21 cellular contexts compared by ENCODE assay signal in genomic region chr1:90458023-90458422, GRCh38.
DNase-seq lines count a peak whose midpoint lies in the region; ATAC-seq, FAIRE-seq and TF ChIP-seq lines count a peak whose summit lies in the region.
"Had no signal": no experiment of that assay in that cellular context is flagged by ENCODE, and none has a peak within 500 bp of the region (broad histone marks: within the 10 kb centered on the region; RNA-seq: fewer than 3 reads in every experiment).

No MANE protein-coding gene starts in this region.

- no peaks in the 10 kb centered on the region for H3K36me3 ChIP-seq in GM23338 (ENCODE audit: insufficient read depth)
- H3K36me3 ChIP-seq: BE2C had no signal

- peaks cover 4% of the 10 kb centered on the region; the same call in 2 of the 3 replicates for H3K4me1 Mint-ChIP-seq in GM23338
- H3K4me1 Mint-ChIP-seq in glutamatergic neuron (ENCODE audit: low read depth, unreplicated experiment), result peaks cover 15% of the 10 kb centered on the region
- H3K4me1 Mint-ChIP-seq in stimulated activated naive CD8-positive, alpha-beta T cell treated with anti-CD3 and anti-CD28 coated beads, Interleukin-15, amount 100 ng/mL, for 72 hours, result no peaks in the 10 kb centered on the region
- H3K4me1 Mint-ChIP-seq: CD4-positive, CD25-positive, alpha-beta regulatory T cell; CD8-positive, alpha-beta memory T cell had no signal

- H3K79me2 ChIP-seq in GM23338 (replicated peaks; ENCODE audit: insufficient read depth), result no peaks in the 10 kb centered on the region

- no peak overlapping the region for H3K27ac Mint-ChIP-seq in GM23338
- peak overlapping the region; percentile 50 for H3K27ac Mint-ChIP-seq in glutamatergic neuron (ENCODE audit: unreplicated experiment)
- H3K27ac Mint-ChIP-seq in stimulated activated naive CD8-positive, alpha-beta T cell treated with anti-CD3 and anti-CD28 coated beads, Interleukin-15, amount 100 ng/mL, for 72 hours, result no peak overlapping the region
- H3K27ac Mint-ChIP-seq: CD4-positive, CD25-positive, alpha-beta regulatory T cell; CD8-positive, alpha-beta memory T cell had no signal

- TF ChIP-seq CTCF in GM23338 (conservative IDR thresholded peaks at IDR 0.05; ENCODE audit: low read depth in 2 of 2) (no peak), glutamatergic neuron (IDR thresholded peaks at IDR 0.05; ENCODE audit: partially characterized antibody, unreplicated experiment) (no peak), GM13977 (IDR thresholded peaks at IDR 0.05; ENCODE audit: extremely low read depth, insufficient read depth, missing control alignments) (no peak)

- no peak overlapping the region for H3K4me3 ChIP-seq in GM23338

- no peaks in the 10 kb centered on the region for H3K36me3 Mint-ChIP-seq in GM23338 (ENCODE audit: low read depth)
- H3K36me3 Mint-ChIP-seq in glutamatergic neuron (ENCODE audit: unreplicated experiment), result no peaks in the 10 kb centered on the region
- H3K36me3 Mint-ChIP-seq: CD4-positive, CD25-positive, alpha-beta regulatory T cell; CD8-positive, alpha-beta memory T cell had no signal

- DNase-seq in GM23338 (ENCODE audit: low spot score), result no peak
- peak; percentile 18 for DNase-seq in NCI-H1048 (lab: John Stamatoyannopoulos, UW)
- peak; percentile 27 for DNase-seq in glutamatergic neuron
- DNase-seq in GM12891 (ENCODE audit: insufficient read length, low spot score), result no peak
- no peak for DNase-seq in stimulated activated naive CD8-positive, alpha-beta T cell treated with anti-CD3 and anti-CD28 coated beads, Interleukin-15, amount 100 ng/mL, for 72 hours
- DNase-seq in GM13977 (ENCODE audit: low spot score), result no peak
- DNase-seq: ACHN; BE2C; C1 segment of cervical spinal cord; CD4-positive, CD25-positive, alpha-beta regulatory T cell; CD8-positive, alpha-beta memory T cell; COR-L47; DMS 273 treated with DMSO at 0.1 percent for 48 hours; DMS53; DND-41; EL; GOT3; H7 had no signal

- H3F3A ChIP-seq in GM23338 (replicated peaks; ENCODE audit: low read depth), result no peaks in the 10 kb centered on the region

- ATAC-seq in GM23338, result peak; percentile 52
- no peak for ATAC-seq in stimulated activated naive CD8-positive, alpha-beta T cell treated with anti-CD3 and anti-CD28 coated beads, Interleukin-15, amount 100 ng/mL, for 72 hours

- H3K9me3 Mint-ChIP-seq in GM23338 (no peaks in the 10 kb centered on the region), glutamatergic neuron (ENCODE audit: unreplicated experiment) (peaks cover 2% of the 10 kb centered on the region)
- H3K9me3 Mint-ChIP-seq in stimulated activated naive CD8-positive, alpha-beta T cell treated with anti-CD3 and anti-CD28 coated beads, Interleukin-15, amount 100 ng/mL, for 72 hours, result no peaks in the 10 kb centered on the region

- H3K4me3 Mint-ChIP-seq in GM23338, result no peak overlapping the region
- H3K4me3 Mint-ChIP-seq in glutamatergic neuron (ENCODE audit: unreplicated experiment), result peak overlapping the region; percentile 22
- H3K4me3 Mint-ChIP-seq in stimulated activated naive CD8-positive, alpha-beta T cell treated with anti-CD3 and anti-CD28 coated beads, Interleukin-15, amount 100 ng/mL, for 72 hours, result no peak overlapping the region
- H3K4me3 Mint-ChIP-seq: CD4-positive, CD25-positive, alpha-beta regulatory T cell; CD8-positive, alpha-beta memory T cell had no signal

- no peak for FAIRE-seq in GM12891 (lab: Jason Lieb, UNC)
- FAIRE-seq: A204.1, G401.6, GM12892 had no signal

- H2AFZ ChIP-seq in GM23338, result no peak overlapping the region

- in situ Hi-C loops in GM13977 (cut with MboI; ENCODE audit: low pct_unique_long_range_greater_than_20kb, low sequenced_read_pairs, unreplicated experiment), result no loop called here

- no peaks in the 10 kb centered on the region for H3K27me3 Mint-ChIP-seq in GM23338 (ENCODE audit: insufficient read depth, low read depth, poor library complexity)
- H3K27me3 Mint-ChIP-seq in glutamatergic neuron (ENCODE audit: unreplicated experiment), result peaks cover 2% of the 10 kb centered on the region
- no peaks in the 10 kb centered on the region for H3K27me3 Mint-ChIP-seq in stimulated activated naive CD8-positive, alpha-beta T cell treated with anti-CD3 and anti-CD28 coated beads, Interleukin-15, amount 100 ng/mL, for 72 hours
- H3K27me3 Mint-ChIP-seq: CD4-positive, CD25-positive, alpha-beta regulatory T cell had no signal

- TF ChIP-seq POLR2A in GM12891 (IDR thresholded peaks at IDR 0.05; ENCODE audit: low read depth, low read length), result no peak

- no peak overlapping the region for H3K4me2 ChIP-seq in GM23338

- H4K20me1 ChIP-seq in GM23338 (replicated peaks; ENCODE audit: insufficient read depth), result no peaks in the 10 kb centered on the region

- no peaks in the 10 kb centered on the region for H3K27me3 ChIP-seq in GM23338 (ENCODE audit: insufficient read depth)
- H3K27me3 ChIP-seq: BE2C had no signal

- H3K9me2 ChIP-seq in GM23338 (ENCODE audit: insufficient read depth), result no peaks in the 10 kb centered on the region

- no peaks in the 10 kb centered on the region for H3K4me1 ChIP-seq in GM23338 (ENCODE audit: insufficient read depth)
- H3K4me1 ChIP-seq: BE2C had no signal

- no peak overlapping the region for H3K27ac ChIP-seq in GM23338 (ENCODE audit: low read depth)

TF ChIP-seq in GM12891, 5 proteins besides CTCF, POLR2A, EP300 and RAD21:
- TF ChIP-seq POU2F2 (IDR thresholded peaks at IDR 0.05; ENCODE audit: low read depth, low read length), result no peak
- no peak for TF ChIP-seq PAX5 (IDR thresholded peaks at IDR 0.05; ENCODE audit: insufficient read depth, low read length, severe bottlenecking)
- TF ChIP-seq TAF1 (IDR thresholded peaks at IDR 0.05; ENCODE audit: low read depth, low read length), result no peak
- no peak for TF ChIP-seq SPI1 (IDR thresholded peaks at IDR 0.05; ENCODE audit: low read depth, low read length)
- TF ChIP-seq POLR2AphosphoS5 (IDR thresholded peaks at IDR 0.05; ENCODE audit: low read depth, low read length), result no peak
TF ChIP-seq in GM12891: peak in this region for 0.

Comparison
In these comparisons a context has a peak if more than half of its experiments do, and no peak if none do; other contexts are left out.
1. DNase-seq: peak in NCI-H1048 (single experiment) and glutamatergic neuron (single experiment); none in GM23338 (single experiment), GM12891 (single experiment), stimulated activated naive CD8-positive, alpha-beta T cell treated with anti-CD3 and anti-CD28 coated beads, Interleukin-15, amount 100 ng/mL, for 72 hours (0 of 2) and GM13977 (single experiment).